8 cellular contexts compared by ENCODE assay signal in genomic region chr17:2595200-2595599, GRCh38. TPM values are rescaled to one million over a fixed set of nuclear protein-coding genes. Genes with fewer than 3 reads are reported as not detected.
DNase-seq lines count a peak whose midpoint lies in the region; ATAC-seq, FAIRE-seq and TF ChIP-seq lines count a peak whose summit lies in the region.

No MANE protein-coding gene starts in this region.

- H3K4me3 ChIP-seq in astrocyte (ENCODE audit: insufficient read depth, low read depth, low read length), result peak overlapping the region; percentile 90
- peak overlapping the region; percentile 84 for H3K4me3 ChIP-seq in lung
- peak overlapping the region; percentile 91 for H3K4me3 ChIP-seq in upper lobe of right lung

- WGBS in lung, 2 donors, result 9 to 23% methylated on average over 4 of the region's 4 CpGs

- no peak for TF ChIP-seq CTCF in astrocyte (IDR thresholded peaks at IDR 0.05; ENCODE audit: insufficient read depth, low read depth, low read length)
- no peak for TF ChIP-seq CTCF in lung (IDR thresholded peaks at IDR 0.05; ENCODE audit: control extremely low read depth, extremely low read depth)
- TF ChIP-seq CTCF in upper lobe of right lung (IDR thresholded peaks at IDR 0.05), result no peak

- H3K27me3 ChIP-seq in astrocyte (ENCODE audit: insufficient read depth, low read length), result no peaks in the 10 kb centered on the region
- H3K27me3 ChIP-seq in lung (ENCODE audit: control insufficient read depth, insufficient read depth), result no peaks in the 10 kb centered on the region
- no peaks in the 10 kb centered on the region for H3K27me3 ChIP-seq in upper lobe of right lung

- H3K4me1 ChIP-seq in astrocyte (ENCODE audit: insufficient read depth, low read length) (peaks cover 18% of the 10 kb centered on the region), lung (ENCODE audit: control insufficient read depth in 2 of 2, insufficient read depth in 2 of 2, low read length in 2 of 2) (peaks cover 0 to 2% of the 10 kb centered on the region in 2 donors), upper lobe of right lung (peaks cover 41% of the 10 kb centered on the region)

- DNase-seq in activated naive CD4-positive, alpha-beta T cell treated with anti-CD3 and anti-CD28 coated beads, Interleukin-2, amount 10 ng/mL, durations not matched to agents 7 days and 5 days, result no peak
- no peak for DNase-seq in activated naive CD4-positive, alpha-beta T cell treated with anti-CD3 and anti-CD28 coated beads, Interleukin-2, amount 50 U/mL, for 16 hours
- DNase-seq in astrocyte (ENCODE audit: low read depth) (no peak), lung (ENCODE audit: low spot score) (no peak), upper lobe of right lung (no peak), AG20443 (ENCODE audit: low spot score) (no peak), AG08395 (ENCODE audit: low spot score) (no peak)

- no peak overlapping the region for H2AFZ ChIP-seq in astrocyte (ENCODE audit: low read depth, low read length)

- H3K9me3 ChIP-seq in astrocyte (ENCODE audit: insufficient read depth, low read depth, low read length), result no peaks in the 10 kb centered on the region
- H3K9me3 ChIP-seq in lung (ENCODE audit: control insufficient read depth in 2 of 2, insufficient read depth in 1 of 2, low read length in 1 of 2), result no peaks in the 10 kb centered on the region
- H3K9me3 ChIP-seq in upper lobe of right lung, result no peaks in the 10 kb centered on the region

- H3K27me3 Mint-ChIP-seq in activated naive CD4-positive, alpha-beta T cell treated with anti-CD3 and anti-CD28 coated beads, Interleukin-2, amount 10 ng/mL, durations not matched to agents 7 days and 5 days, result no peaks in the 10 kb centered on the region
- H3K27me3 Mint-ChIP-seq in astrocyte (ENCODE audit: low read depth, unreplicated experiment), result no peaks in the 10 kb centered on the region

- H3K36me3 ChIP-seq in astrocyte (ENCODE audit: insufficient read depth, low read length) (no peaks in the 10 kb centered on the region), lung (ENCODE audit: control insufficient read depth in 2 of 2, insufficient read depth in 2 of 2, low read length in 2 of 2) (no peaks in the 10 kb centered on the region), upper lobe of right lung (no peaks in the 10 kb centered on the region)

- peaks cover 63% of the 10 kb centered on the region for H3K79me2 ChIP-seq in astrocyte (ENCODE audit: insufficient read depth, low read length)

- no peaks in the 10 kb centered on the region for H3K9me3 Mint-ChIP-seq in activated naive CD4-positive, alpha-beta T cell treated with anti-CD3 and anti-CD28 coated beads, Interleukin-2, amount 10 ng/mL, durations not matched to agents 7 days and 5 days
- no peaks in the 10 kb centered on the region for H3K9me3 Mint-ChIP-seq in astrocyte (ENCODE audit: unreplicated experiment)

- H3K4me2 ChIP-seq in astrocyte (ENCODE audit: low read length), result peak overlapping the region; percentile 91

- H3K27ac ChIP-seq in astrocyte (ENCODE audit: low read depth, low read length) (peak overlapping the region; percentile 93), lung (ENCODE audit: low read depth in 1 of 2, low read length in 1 of 2) (peak overlapping the region in 1 of 2 donors; percentile 86), upper lobe of right lung (peak overlapping the region; percentile 98)

- H4K20me1 ChIP-seq in astrocyte (ENCODE audit: insufficient read depth, low read length), result peaks cover 59% of the 10 kb centered on the region

- peaks cover 45% of the 10 kb centered on the region for H3K4me1 Mint-ChIP-seq in activated naive CD4-positive, alpha-beta T cell treated with anti-CD3 and anti-CD28 coated beads, Interleukin-2, amount 10 ng/mL, durations not matched to agents 7 days and 5 days
- peaks cover 24% of the 10 kb centered on the region for H3K4me1 Mint-ChIP-seq in astrocyte (ENCODE audit: low read depth, unreplicated experiment)

- H3K9ac ChIP-seq in astrocyte (ENCODE audit: low read length), result peak overlapping the region; percentile 93

- peak overlapping the region; percentile 90 for H3K27ac Mint-ChIP-seq in activated naive CD4-positive, alpha-beta T cell treated with anti-CD3 and anti-CD28 coated beads, Interleukin-2, amount 10 ng/mL, durations not matched to agents 7 days and 5 days
- peak overlapping the region; percentile 89 for H3K27ac Mint-ChIP-seq in astrocyte (ENCODE audit: unreplicated experiment)

- intact Hi-C loops in upper lobe of right lung (cut with DNase I), result no loop called here

- ATAC-seq in lung (ENCODE audit: insufficient read depth, low FRiP score) (no peak), upper lobe of right lung (no peak), HG02798 (IDR thresholded peaks at IDR 0.05; ENCODE audit: poor library complexity, unreplicated experiment) (no peak)

- no peak for FAIRE-seq in astrocyte (lab: Jason Lieb, UNC)

- peaks cover 23% of the 10 kb centered on the region for H3K36me3 Mint-ChIP-seq in activated naive CD4-positive, alpha-beta T cell treated with anti-CD3 and anti-CD28 coated beads, Interleukin-2, amount 10 ng/mL, durations not matched to agents 7 days and 5 days
- no peaks in the 10 kb centered on the region for H3K36me3 Mint-ChIP-seq in astrocyte (ENCODE audit: low read depth, unreplicated experiment)

- peak overlapping the region; percentile 86 for H3K4me3 Mint-ChIP-seq in activated naive CD4-positive, alpha-beta T cell treated with anti-CD3 and anti-CD28 coated beads, Interleukin-2, amount 10 ng/mL, durations not matched to agents 7 days and 5 days
- peak overlapping the region; percentile 98 for H3K4me3 Mint-ChIP-seq in astrocyte (ENCODE audit: unreplicated experiment)

- CTCF ChIA-PET in activated naive CD4-positive, alpha-beta T cell treated with anti-CD3 and anti-CD28 coated beads, Interleukin-2, amount 10 ng/mL, durations not matched to agents 7 days and 5 days (lab: Charles Lee), result no interaction called here

RNA-seq across cellular contexts. Expression of gene PAFAH1B1, which starts 1.7 kb away (rescaled TPM):
- total RNA-seq in astrocyte (195 and 204 TPM in 2 replicates), lung (100 to 1,000 TPM; 116 to 182 TPM), upper lobe of right lung (144 TPM)
- polyA plus RNA-seq in lung, result 10 to 100 TPM; 53.4 to 54.6 TPM
